1 cellular context compared by ENCODE assay signal in genomic region chr14:20683896-20684661, GRCh38.
TF ChIP-seq lines count a peak whose summit lies in the region.

TSS of gene RNASE4 (plus strand) at chr14:20684560. CDS start at chr14:20699372, 14,812 bp downstream.

TF ChIP-seq in HepG2, 621 proteins besides CTCF, POLR2A, EP300 and RAD21 (continued from another document and continues in another):
- TF ChIP-seq ZNF280B (CRISPR knock-in tag; IDR thresholded peaks at IDR 0.05; ENCODE audit: borderline replicate concordance) (peak; percentile 59; the same call in 1 of the 2 replicates), RXRA (CRISPR knock-in tag; IDR thresholded peaks at IDR 0.05) (peak; percentile 52; the same call in 1 of the 2 replicates), PAXIP1 (CRISPR knock-in tag; conservative IDR thresholded peaks at IDR 0.05) (peak; percentile 33), ZNF792 (CRISPR knock-in tag; IDR thresholded peaks at IDR 0.05) (no peak; the same call in 1 of the 2 replicates), ZSCAN21 (CRISPR knock-in tag; IDR thresholded peaks at IDR 0.05; ENCODE audit: borderline replicate concordance) (peak; percentile 30; the same call in 1 of the 2 replicates), FOXA1 (IDR thresholded peaks at IDR 0.05) (no peak), FOXA1 (CRISPR knock-in tag; IDR thresholded peaks at IDR 0.05) (peak; percentile 87), KAT7 (CRISPR knock-in tag; IDR thresholded peaks at IDR 0.05; ENCODE audit: borderline replicate concordance) (peak; percentile 76), ZNF446 (CRISPR knock-in tag; IDR thresholded peaks at IDR 0.05) (no peak; the same call in 1 of the 2 replicates), ZNF841 (CRISPR knock-in tag; IDR thresholded peaks at IDR 0.05; ENCODE audit: borderline replicate concordance) (no peak), ZNF24 (IDR thresholded peaks at IDR 0.05) (peak; percentile 100), TEF (CRISPR knock-in tag; IDR thresholded peaks at IDR 0.05) (peak; percentile 60; the same call in 1 of the 2 replicates), ZBTB10 (CRISPR knock-in tag; IDR thresholded peaks at IDR 0.05; ENCODE audit: borderline replicate concordance) (0 out of 2 replicates have a peak, but pooled peaks have one; percentile 34), ZKSCAN5 (CRISPR knock-in tag; IDR thresholded peaks at IDR 0.05) (no peak), ZNF343 (CRISPR knock-in tag; IDR thresholded peaks at IDR 0.05) (no peak), ZNF878 (CRISPR knock-in tag; IDR thresholded peaks at IDR 0.05) (peak; percentile 84; the same call in 1 of the 2 replicates), SP2 (CRISPR knock-in tag; IDR thresholded peaks at IDR 0.05) (peak; percentile 49; the same call in 1 of the 2 replicates), TRIM22 (IDR thresholded peaks at IDR 0.05) (no peak), ZNF589 (CRISPR knock-in tag; conservative IDR thresholded peaks at IDR 0.05) (0 out of 2 replicates have a peak, but pooled peaks have one; percentile 74), ZNF564 (CRISPR knock-in tag; IDR thresholded peaks at IDR 0.05) (no peak), JDP2 (CRISPR knock-in tag; IDR thresholded peaks at IDR 0.05; ENCODE audit: borderline replicate concordance) (no peak; the same call in 1 of the 2 replicates), RERE (CRISPR knock-in tag; IDR thresholded peaks at IDR 0.05; ENCODE audit: low read depth) (0 out of 2 replicates have a peak, but pooled peaks have one; percentile 23), HINFP (CRISPR knock-in tag; IDR thresholded peaks at IDR 0.05; ENCODE audit: low read depth) (peak; percentile 84; the same call in 1 of the 2 replicates), ZNF180 (CRISPR knock-in tag; IDR thresholded peaks at IDR 0.05; ENCODE audit: borderline replicate concordance, low read depth) (peak; percentile 85; the same call in 1 of the 2 replicates), FOSL1 (CRISPR knock-in tag; IDR thresholded peaks at IDR 0.05; ENCODE audit: borderline replicate concordance) (no peak), ZNF136 (CRISPR knock-in tag; IDR thresholded peaks at IDR 0.05; ENCODE audit: low read depth) (0 out of 2 replicates have a peak, but pooled peaks have one; percentile 76), ZNF550 (CRISPR knock-in tag; IDR thresholded peaks at IDR 0.05; ENCODE audit: borderline replicate concordance) (no peak), STAG1 (CRISPR knock-in tag; IDR thresholded peaks at IDR 0.05) (no peak), HBP1 (CRISPR knock-in tag; IDR thresholded peaks at IDR 0.05; ENCODE audit: low read depth) (0 out of 2 replicates have a peak, but pooled peaks have one; percentile 47), ZNF782 (CRISPR knock-in tag; IDR thresholded peaks at IDR 0.05; ENCODE audit: borderline replicate concordance) (0 out of 2 replicates have a peak, but pooled peaks have one; percentile 18), MLXIP (CRISPR knock-in tag; IDR thresholded peaks at IDR 0.05; ENCODE audit: borderline replicate concordance) (peak; percentile 78; the same call in 1 of the 2 replicates), ZNF616 (CRISPR knock-in tag; IDR thresholded peaks at IDR 0.05; ENCODE audit: low read depth) (no peak), ZNF572 (CRISPR knock-in tag; IDR thresholded peaks at IDR 0.05) (0 out of 2 replicates have a peak, but pooled peaks have one; percentile 67)
